In the genomic region with DNA sequence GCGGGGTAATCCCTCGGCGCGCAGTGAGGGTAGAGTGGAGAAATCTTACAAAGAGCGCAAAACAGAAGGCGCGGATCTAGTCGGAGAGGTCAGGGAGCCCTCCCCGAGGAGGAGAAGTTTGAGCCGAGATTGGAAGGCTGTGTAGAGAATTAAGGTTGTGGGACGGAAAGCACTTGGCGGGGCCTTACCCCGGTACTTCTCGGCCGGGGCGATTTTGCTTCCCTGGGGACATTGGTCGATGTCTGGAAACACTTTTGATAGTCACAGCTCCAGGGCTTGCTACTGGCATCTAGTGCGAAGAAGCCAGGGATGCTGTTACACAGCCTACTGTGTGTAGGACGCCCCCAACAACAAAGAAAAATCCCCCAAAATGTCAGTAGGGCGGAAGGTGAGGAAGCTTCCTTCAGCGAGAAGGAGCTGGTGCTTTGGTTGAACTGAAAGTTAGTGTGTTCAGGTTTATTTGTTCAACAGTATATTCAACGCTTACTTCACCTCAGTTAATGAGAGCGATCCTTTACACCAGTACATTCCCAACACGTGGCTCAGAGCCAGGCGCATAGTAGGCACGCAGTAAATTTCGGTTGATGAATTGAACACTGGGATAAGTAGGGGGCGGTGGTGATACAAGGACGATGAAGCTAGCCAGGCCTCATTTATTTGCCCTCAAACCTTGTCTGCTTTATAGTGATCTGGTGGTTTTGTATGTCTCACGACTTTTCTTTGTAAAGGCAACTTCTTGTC, we compare ENCODE assay signal across 1 cellular context.
TF ChIP-seq lines count a peak whose summit lies in the region.

No MANE protein-coding gene starts in this region.

TF ChIP-seq in K562, 482 proteins besides CTCF, POLR2A, EP300 and RAD21 (continued from another document and continues in another):
- TF ChIP-seq MGA (IDR thresholded peaks at IDR 0.05) (peak; percentile 47; the same call in 1 of the 2 replicates), RNF2 (IDR thresholded peaks at IDR 0.05) (peak; percentile 17; the same call in 1 of the 2 replicates), SAP30 (IDR thresholded peaks at IDR 0.05; ENCODE audit: borderline replicate concordance, insufficient read depth, low read depth, low read length, poor library complexity, severe bottlenecking) (no peak), CXXC5 (CRISPR knock-in tag; IDR thresholded peaks at IDR 0.05) (no peak), FUS (optimal IDR thresholded peaks at IDR 0.05; ENCODE audit: low read depth, low read length) (no peak), NBN (IDR thresholded peaks at IDR 0.05; ENCODE audit: low read depth) (0 out of 2 replicates have a peak, but pooled peaks have one; percentile 14), GTF2E2 (tag; IDR thresholded peaks at IDR 0.05) (no peak), ZNF124 (CRISPR knock-in tag; IDR thresholded peaks at IDR 0.05) (no peak), NFATC3 (IDR thresholded peaks at IDR 0.05) (0 out of 2 replicates have a peak, but pooled peaks have one; percentile 30), ZNF766 (CRISPR knock-in tag; conservative IDR thresholded peaks at IDR 0.05) (peak; percentile 77; the same call in 1 of the 2 replicates), TFE3 (CRISPR knock-in tag; IDR thresholded peaks at IDR 0.05) (no peak), THAP7 (CRISPR knock-in tag; IDR thresholded peaks at IDR 0.05) (no peak), JUND (IDR thresholded peaks at IDR 0.05; ENCODE audit: borderline replicate concordance, low read depth, low read length) (no peak), JUND (tag; IDR thresholded peaks at IDR 0.05; ENCODE audit: borderline replicate concordance, low read depth, low read length) (peak; percentile 27; the same call in 1 of the 3 replicates), ARHGAP35 (IDR thresholded peaks at IDR 0.05; ENCODE audit: partially characterized antibody) (no peak), KAT7 (CRISPR knock-in tag; IDR thresholded peaks at IDR 0.05; ENCODE audit: borderline replicate concordance) (peak; percentile 76), KDM5B (IDR thresholded peaks at IDR 0.05; ENCODE audit: insufficient replicate concordance, low read depth, low read length) (peak; percentile 0), NR1H2 (CRISPR knock-in tag; IDR thresholded peaks at IDR 0.05) (no peak; the same call in 1 of the 2 replicates)
- TF ChIP-seq, protein P1, sequence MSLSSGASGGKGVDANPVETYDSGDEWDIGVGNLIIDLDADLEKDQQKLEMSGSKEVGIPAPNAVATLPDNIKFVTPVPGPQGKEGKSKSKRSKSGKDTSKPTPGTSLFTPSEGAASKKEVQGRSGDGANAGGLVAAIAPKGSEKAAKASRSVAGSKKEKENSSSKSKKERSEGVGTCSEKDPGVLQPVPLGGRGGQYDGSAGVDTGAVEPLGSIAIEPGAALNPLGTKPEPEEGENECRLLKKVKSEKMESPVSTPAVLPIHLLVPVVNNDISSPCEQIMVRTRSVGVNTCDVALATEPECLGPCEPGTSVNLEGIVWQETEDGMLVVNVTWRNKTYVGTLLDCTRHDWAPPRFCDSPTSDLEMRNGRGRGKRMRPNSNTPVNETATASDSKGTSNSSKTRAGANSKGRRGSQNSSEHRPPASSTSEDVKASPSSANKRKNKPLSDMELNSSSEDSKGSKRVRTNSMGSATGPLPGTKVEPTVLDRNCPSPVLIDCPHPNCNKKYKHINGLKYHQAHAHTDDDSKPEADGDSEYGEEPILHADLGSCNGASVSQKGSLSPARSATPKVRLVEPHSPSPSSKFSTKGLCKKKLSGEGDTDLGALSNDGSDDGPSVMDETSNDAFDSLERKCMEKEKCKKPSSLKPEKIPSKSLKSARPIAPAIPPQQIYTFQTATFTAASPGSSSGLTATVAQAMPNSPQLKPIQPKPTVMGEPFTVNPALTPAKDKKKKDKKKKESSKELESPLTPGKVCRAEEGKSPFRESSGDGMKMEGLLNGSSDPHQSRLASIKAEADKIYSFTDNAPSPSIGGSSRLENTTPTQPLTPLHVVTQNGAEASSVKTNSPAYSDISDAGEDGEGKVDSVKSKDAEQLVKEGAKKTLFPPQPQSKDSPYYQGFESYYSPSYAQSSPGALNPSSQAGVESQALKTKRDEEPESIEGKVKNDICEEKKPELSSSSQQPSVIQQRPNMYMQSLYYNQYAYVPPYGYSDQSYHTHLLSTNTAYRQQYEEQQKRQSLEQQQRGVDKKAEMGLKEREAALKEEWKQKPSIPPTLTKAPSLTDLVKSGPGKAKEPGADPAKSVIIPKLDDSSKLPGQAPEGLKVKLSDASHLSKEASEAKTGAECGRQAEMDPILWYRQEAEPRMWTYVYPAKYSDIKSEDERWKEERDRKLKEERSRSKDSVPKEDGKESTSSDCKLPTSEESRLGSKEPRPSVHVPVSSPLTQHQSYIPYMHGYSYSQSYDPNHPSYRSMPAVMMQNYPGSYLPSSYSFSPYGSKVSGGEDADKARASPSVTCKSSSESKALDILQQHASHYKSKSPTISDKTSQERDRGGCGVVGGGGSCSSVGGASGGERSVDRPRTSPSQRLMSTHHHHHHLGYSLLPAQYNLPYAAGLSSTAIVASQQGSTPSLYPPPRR (CRISPR knock-in tag; IDR thresholded peaks at IDR 0.05; ENCODE audit: borderline replicate concordance), result peak; percentile 94
- TF ChIP-seq, protein P2, sequence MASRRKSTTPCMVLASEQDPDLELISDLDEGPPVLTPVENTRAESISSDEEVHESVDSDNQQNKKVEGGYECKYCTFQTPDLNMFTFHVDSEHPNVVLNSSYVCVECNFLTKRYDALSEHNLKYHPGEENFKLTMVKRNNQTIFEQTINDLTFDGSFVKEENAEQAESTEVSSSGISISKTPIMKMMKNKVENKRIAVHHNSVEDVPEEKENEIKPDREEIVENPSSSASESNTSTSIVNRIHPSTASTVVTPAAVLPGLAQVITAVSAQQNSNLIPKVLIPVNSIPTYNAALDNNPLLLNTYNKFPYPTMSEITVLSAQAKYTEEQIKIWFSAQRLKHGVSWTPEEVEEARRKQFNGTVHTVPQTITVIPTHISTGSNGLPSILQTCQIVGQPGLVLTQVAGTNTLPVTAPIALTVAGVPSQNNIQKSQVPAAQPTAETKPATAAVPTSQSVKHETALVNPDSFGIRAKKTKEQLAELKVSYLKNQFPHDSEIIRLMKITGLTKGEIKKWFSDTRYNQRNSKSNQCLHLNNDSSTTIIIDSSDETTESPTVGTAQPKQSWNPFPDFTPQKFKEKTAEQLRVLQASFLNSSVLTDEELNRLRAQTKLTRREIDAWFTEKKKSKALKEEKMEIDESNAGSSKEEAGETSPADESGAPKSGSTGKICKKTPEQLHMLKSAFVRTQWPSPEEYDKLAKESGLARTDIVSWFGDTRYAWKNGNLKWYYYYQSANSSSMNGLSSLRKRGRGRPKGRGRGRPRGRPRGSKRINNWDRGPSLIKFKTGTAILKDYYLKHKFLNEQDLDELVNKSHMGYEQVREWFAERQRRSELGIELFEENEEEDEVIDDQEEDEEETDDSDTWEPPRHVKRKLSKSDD (conservative IDR thresholded peaks at IDR 0.05; ENCODE audit: low read length), result 0 out of 2 replicates have a peak, but pooled peaks have one; percentile 19
- TF ChIP-seq, protein P3, sequence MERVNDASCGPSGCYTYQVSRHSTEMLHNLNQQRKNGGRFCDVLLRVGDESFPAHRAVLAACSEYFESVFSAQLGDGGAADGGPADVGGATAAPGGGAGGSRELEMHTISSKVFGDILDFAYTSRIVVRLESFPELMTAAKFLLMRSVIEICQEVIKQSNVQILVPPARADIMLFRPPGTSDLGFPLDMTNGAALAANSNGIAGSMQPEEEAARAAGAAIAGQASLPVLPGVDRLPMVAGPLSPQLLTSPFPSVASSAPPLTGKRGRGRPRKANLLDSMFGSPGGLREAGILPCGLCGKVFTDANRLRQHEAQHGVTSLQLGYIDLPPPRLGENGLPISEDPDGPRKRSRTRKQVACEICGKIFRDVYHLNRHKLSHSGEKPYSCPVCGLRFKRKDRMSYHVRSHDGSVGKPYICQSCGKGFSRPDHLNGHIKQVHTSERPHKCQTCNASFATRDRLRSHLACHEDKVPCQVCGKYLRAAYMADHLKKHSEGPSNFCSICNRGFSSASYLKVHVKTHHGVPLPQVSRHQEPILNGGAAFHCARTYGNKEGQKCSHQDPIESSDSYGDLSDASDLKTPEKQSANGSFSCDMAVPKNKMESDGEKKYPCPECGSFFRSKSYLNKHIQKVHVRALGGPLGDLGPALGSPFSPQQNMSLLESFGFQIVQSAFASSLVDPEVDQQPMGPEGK (CRISPR knock-in tag; IDR thresholded peaks at IDR 0.05; ENCODE audit: borderline replicate concordance), result no peak
